Comparison of ENCODE assay signal across 8 cellular contexts in genomic region chr11:12677131-12677530, GRCh38. TPM values are rescaled to one million over a fixed set of nuclear protein-coding genes. Genes with fewer than 3 reads are reported as not detected.
DNase-seq lines count a peak whose midpoint lies in the region; ATAC-seq and TF ChIP-seq lines count a peak whose summit lies in the region.

No MANE protein-coding gene starts in this region.

- RAD21 ChIA-PET in HCT116 (lab: Charles Lee; ENCODE audit: low non-redundant PET in 1 of 2, low total read pairs in 2 of 2, uncharacterized antibody in 2 of 2, unreplicated experiment in 2 of 2), result no interaction called here

- ATAC-seq in HCT116 (no peak), HG02884 (IDR thresholded peaks at IDR 0.05; ENCODE audit: unreplicated experiment) (no peak), HG02840 (IDR thresholded peaks at IDR 0.05; ENCODE audit: low FRiP score, unreplicated experiment) (no peak)

- H3K4me2 ChIP-seq in HCT116 (ENCODE audit: low read length), result peak overlapping the region; percentile 72; the same call in 1 of the 2 replicates

- no peak for TF ChIP-seq CTCF in HCT116 (IDR thresholded peaks at IDR 0.05 in 2 of 3, conservative IDR thresholded peaks at IDR 0.05 in 1 of 3; ENCODE audit: borderline replicate concordance in 1 of 3, insufficient read depth in 1 of 3, low read depth in 2 of 3, low read length in 2 of 3)

- H3K36me3 ChIP-seq in HCT116 (ENCODE audit: control insufficient read depth in 1 of 2, insufficient read depth in 2 of 2, low read length in 2 of 2) (no peaks in the 10 kb centered on the region; a peak in 1 of 4 replicates), SJSA1 (peaks cover 55% of the 10 kb centered on the region)

- no peak overlapping the region for H3K9ac ChIP-seq in HCT116 (ENCODE audit: low read length)

- H3K9me3 ChIP-seq in HCT116 (ENCODE audit: control insufficient read depth in 1 of 2, insufficient read depth in 1 of 2, low read depth in 1 of 2, low read length in 2 of 2), result no peaks in the 10 kb centered on the region
- no peaks in the 10 kb centered on the region for H3K9me3 ChIP-seq in SJSA1 (replicated peaks)

- no peak for DNase-seq in HCT116 (ENCODE audit: low read depth, low spot score)
- peak in 1 of 2 experiments; percentile 58 for DNase-seq in SJSA1 (ENCODE audit: low read depth in 1 of 2, low spot score in 2 of 2)
- peak; percentile 28 for DNase-seq in globus pallidus (ENCODE audit: low spot score)
- no peak for DNase-seq in stimulated activated CD4-positive, alpha-beta T cell treated with anti-CD3 and anti-CD28 coated beads, Interleukin-15, amount 100 ng/mL, for 24 hours
- DNase-seq in NK-92 (lab: John Stamatoyannopoulos, UW; ENCODE audit: unreplicated experiment), result no peak

- no peak for TF ChIP-seq POLR2A in HCT116 (IDR thresholded peaks at IDR 0.05; ENCODE audit: borderline replicate concordance, extremely low read depth, insufficient read depth, insufficient read length)

- POLR2A ChIA-PET in HCT116 (lab: Charles Lee), result no interaction called here

- no peaks in the 10 kb centered on the region for H4K20me1 ChIP-seq in HCT116 (ENCODE audit: insufficient read depth)

- intact Hi-C loops in HCT116 (cut with micrococcal nuclease), result loop anchor here (5.0 kb wide), 1 partner anchor 125 kb away; no protein-coding TSS in a partner anchor

- H3K9me2 ChIP-seq in HCT116 (ENCODE audit: insufficient read depth), result no peaks in the 10 kb centered on the region

- no peak for TF ChIP-seq RAD21 in HCT116 (IDR thresholded peaks at IDR 0.05; ENCODE audit: low read depth)

- peaks cover 26 to 38% of the 10 kb centered on the region in 2 experiments for H3K4me1 ChIP-seq in HCT116 (ENCODE audit: control insufficient read depth in 1 of 2, insufficient read depth in 2 of 2, low read length in 2 of 2)
- H3K4me1 ChIP-seq in SJSA1 (replicated peaks), result peaks cover 44% of the 10 kb centered on the region

- no peak overlapping the region for H3K27ac ChIP-seq in HCT116 (ENCODE audit: low read depth, low read length)
- peak overlapping the region; percentile 99 for H3K27ac ChIP-seq in SJSA1
- H3K27ac ChIP-seq in skin epidermis, result peak overlapping the region in 12 of 21 experiments; percentile 20 to 98 (median 78)

- H3K4me3 ChIP-seq in HCT116 (replicated peaks in 1 of 2; ENCODE audit: low read depth in 1 of 2, low read length in 2 of 2) (no peak overlapping the region; a peak in 1 of 4 replicates), SJSA1 (peak overlapping the region; percentile 96), skin epidermis (peak overlapping the region in 4 of 7 experiments; percentile 55 to 89 (median 70))

- peaks cover 71% of the 10 kb centered on the region for H3K79me2 ChIP-seq in HCT116 (ENCODE audit: insufficient read depth, low read length)

- H3K27me3 ChIP-seq in HCT116 (ENCODE audit: insufficient read depth, low read length) (no peaks in the 10 kb centered on the region), SJSA1 (replicated peaks) (no peaks in the 10 kb centered on the region)

- CTCF ChIA-PET in HCT116 (lab: Charles Lee), result no interaction called here

- BruUV-seq in HCT116 (replicated peaks; lab: Mats Ljungman, UMichigan), result no TSS peak

- no peak overlapping the region for H2AFZ ChIP-seq in HCT116 (ENCODE audit: low read depth, low read length, poor library complexity, severe bottlenecking)

TF ChIP-seq in HCT116, 20 proteins besides CTCF, POLR2A, EP300 and RAD21:
- TF ChIP-seq SIN3A (IDR thresholded peaks at IDR 0.05; ENCODE audit: low read depth), result no peak
- TF ChIP-seq POLR2AphosphoS5 (IDR thresholded peaks at IDR 0.05; ENCODE audit: low read depth, low read length), result no peak
- no peak for TF ChIP-seq EZH2 (IDR thresholded peaks at IDR 0.05)
- no peak for TF ChIP-seq SP1 (IDR thresholded peaks at IDR 0.05; ENCODE audit: low read depth)
- TF ChIP-seq TCF7L2 (IDR thresholded peaks at IDR 0.05; ENCODE audit: borderline replicate concordance, extremely low read depth, insufficient read depth, insufficient read length), result no peak
- TF ChIP-seq CEBPB (IDR thresholded peaks at IDR 0.05; ENCODE audit: low read depth), result no peak
- TF ChIP-seq SRF (IDR thresholded peaks at IDR 0.05; ENCODE audit: low read depth), result no peak
- no peak for TF ChIP-seq FOSL1 (IDR thresholded peaks at IDR 0.05; ENCODE audit: low read depth)
- no peak for TF ChIP-seq ELF1 (IDR thresholded peaks at IDR 0.05; ENCODE audit: borderline replicate concordance, low read depth)

RNA-seq across cellular contexts. Expression of gene TEAD1, which starts 2.9 kb away (rescaled TPM):
- total RNA-seq in HCT116 (2021; ENCODE audit: unreplicated experiment), result 103 TPM
- 17.9 and 25.2 TPM in 2 replicates for polyA plus RNA-seq in HCT116 (2012)
- total RNA-seq in SJSA1 (2014; rRNA removed; shearing (Covaris generic)), result 77.0 and 123 TPM in 2 replicates

Comparison
In these comparisons a context has a peak if more than half of its experiments do, and no peak if none do; other contexts are left out.
1. H3K4me3 ChIP-seq: peak in SJSA1 (single experiment) and skin epidermis (4 of 7); none in HCT116 (0 of 2).